ENCODE assay signal across 28 cellular contexts in the genomic region with DNA sequence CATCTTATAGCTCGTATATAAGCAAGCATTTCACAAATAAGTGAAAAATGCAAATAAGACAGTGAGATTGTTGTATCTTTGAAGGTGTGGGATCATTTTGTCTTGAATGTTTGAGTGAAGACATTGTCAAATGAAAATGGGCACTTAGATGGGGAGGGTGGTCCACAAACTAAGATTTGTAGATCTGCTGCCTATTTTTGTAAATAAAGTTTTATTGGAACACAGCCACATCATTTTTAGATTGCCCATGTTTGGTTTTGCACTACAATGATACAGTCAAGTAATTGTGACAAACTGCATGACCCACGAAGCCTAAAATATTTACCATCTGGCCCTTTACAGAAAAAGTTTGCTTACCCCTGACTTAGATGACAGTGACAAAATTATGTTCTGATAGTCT.
"Had no signal": no experiment of that assay in that cellular context is flagged by ENCODE, and none has a peak within 500 bp of the region (broad histone marks: within the 10 kb centered on the region; RNA-seq: fewer than 3 reads in every experiment).

No MANE protein-coding gene starts in this region.

- H3K27me3 ChIP-seq: colonic mucosa, esophagus muscularis mucosa, esophagus squamous epithelium, foreskin keratinocyte, gastrocnemius medialis, heart left ventricle had no signal

- H3K4me3 ChIP-seq: colonic mucosa, coronary artery, dorsolateral prefrontal cortex, esophagus muscularis mucosa, esophagus squamous epithelium, gastrocnemius medialis, gastroesophageal sphincter, heart left ventricle, heart right ventricle had no signal

- H3K9me3 ChIP-seq: colonic mucosa, esophagus muscularis mucosa, esophagus squamous epithelium, gastrocnemius medialis, gastroesophageal sphincter, heart left ventricle, heart right ventricle had no signal

- H3K4me1 ChIP-seq: colonic mucosa, foreskin keratinocyte had no signal

- DNase-seq: colonic mucosa; cortex of kidney; dermis blood vessel endothelial cell; dorsolateral prefrontal cortex; effector CD4-positive, alpha-beta T cell; effector CD8-positive, alpha-beta T cell; effector memory CD4-positive, alpha-beta T cell; effector memory CD8-positive, alpha-beta T cell; endodermal cell; erythroblast; esophagus squamous epithelium; foreskin fibroblast; foreskin keratinocyte; foreskin melanocyte; gastrocnemius medialis; glutamatergic neuron; head of caudate nucleus; heart left ventricle; heart right ventricle had no signal

- H3K27ac ChIP-seq: colonic mucosa, dorsolateral prefrontal cortex, epithelial cell of prostate, esophagus muscularis mucosa, esophagus squamous epithelium, foreskin keratinocyte, gastrocnemius medialis, gastroesophageal sphincter, heart left ventricle had no signal

- H3K27ac Mint-ChIP-seq: dendritic cell treated with granulocyte-macrophage colony-stimulating factor and Interleukin-4, amounts not matched to agents 40 ng/mL and 50 ng/mL, for 4 days; effector memory CD8-positive, alpha-beta T cell; endodermal cell had no signal

- H3K4me3 Mint-ChIP-seq: dendritic cell treated with granulocyte-macrophage colony-stimulating factor and Interleukin-4, amounts not matched to agents 40 ng/mL and 50 ng/mL, for 4 days; effector memory CD8-positive, alpha-beta T cell; endodermal cell had no signal

- H3K36me3 ChIP-seq: colonic mucosa, esophagus muscularis mucosa, esophagus squamous epithelium, gastrocnemius medialis, gastroesophageal sphincter, heart left ventricle, heart right ventricle had no signal

- H3K9me3 Mint-ChIP-seq: dendritic cell treated with granulocyte-macrophage colony-stimulating factor and Interleukin-4, amounts not matched to agents 40 ng/mL and 50 ng/mL, for 4 days; effector memory CD8-positive, alpha-beta T cell; endodermal cell had no signal

- FAIRE-seq: colon, endothelial cell of umbilical vein, frontal cortex had no signal

- ATAC-seq: effector memory CD8-positive, alpha-beta T cell; esophagus mucosa; foreskin keratinocyte; gastrocnemius medialis; gastroesophageal sphincter; heart left ventricle; heart right ventricle had no signal
